15 cellular contexts compared by ENCODE assay signal in genomic region chr9:2826291-2826690, GRCh38. TPM values are rescaled to one million over a fixed set of nuclear protein-coding genes. Genes with fewer than 3 reads are reported as not detected.
DNase-seq lines count a peak whose midpoint lies in the region; ATAC-seq, FAIRE-seq and TF ChIP-seq lines count a peak whose summit lies in the region.
"Had no signal": no experiment of that assay in that cellular context is flagged by ENCODE, and none has a peak within 500 bp of the region (broad histone marks: within the 10 kb centered on the region; RNA-seq: fewer than 3 reads in every experiment).

No MANE protein-coding gene starts in this region.

- FAIRE-seq in H54 (lab: Jason Lieb, UNC), result peak; percentile 61
- FAIRE-seq: G401.6, GM18507 had no signal

- no peak overlapping the region for H3K4me3 Mint-ChIP-seq in activated T-helper 2 cell treated with anti-CD3 and anti-CD28 coated beads, Interferon-gamma antibody, Interleukin-2, Interleukin-4, amounts not matched to agents 10 μg/mL and 5 μg/mL and 100 μg/mL, durations not matched to agents 14 hours and 24 hours and 36 hours (ENCODE audit: low read depth)
- H3K4me3 Mint-ChIP-seq: CD4-positive, alpha-beta memory T cell; GM23338; HFFc6 had no signal

- no peaks in the 10 kb centered on the region for H3K27me3 Mint-ChIP-seq in activated T-helper 2 cell treated with anti-CD3 and anti-CD28 coated beads, Interferon-gamma antibody, Interleukin-2, Interleukin-4, amounts not matched to agents 10 μg/mL and 5 μg/mL and 100 μg/mL, durations not matched to agents 14 hours and 24 hours and 36 hours (ENCODE audit: low read depth)
- H3K27me3 Mint-ChIP-seq: CD4-positive, alpha-beta memory T cell had no signal

- ATAC-seq in HG03196 (IDR thresholded peaks at IDR 0.05; ENCODE audit: unreplicated experiment), result no peak
- ATAC-seq: GM23338 had no signal

- in situ Hi-C loops in SK-MEL-5 (cut with HindIII; ENCODE audit: low pct_unique_long_range_greater_than_20kb, low sequenced_read_pairs), result no loop called here

- intact Hi-C loops in activated T-helper 2 cell treated with anti-CD3 and anti-CD28 coated beads, Interferon-gamma antibody, Interleukin-2, Interleukin-4, amounts not matched to agents 10 μg/mL and 5 μg/mL and 100 μg/mL, durations not matched to agents 14 hours and 24 hours and 36 hours (cut with micrococcal nuclease), result no loop called here

- no peak overlapping the region for H3K27ac Mint-ChIP-seq in activated T-helper 2 cell treated with anti-CD3 and anti-CD28 coated beads, Interferon-gamma antibody, Interleukin-2, Interleukin-4, amounts not matched to agents 10 μg/mL and 5 μg/mL and 100 μg/mL, durations not matched to agents 14 hours and 24 hours and 36 hours
- H3K27ac Mint-ChIP-seq: GM23338, HFFc6 had no signal

- no peak for DNase-seq in H54 (ENCODE audit: insufficient read length, low spot score)
- DNase-seq in SK-MEL-5 (ENCODE audit: low read depth, low spot score), result peak; percentile 97
- DNase-seq in pons (ENCODE audit: low spot score), result peak; percentile 41
- DNase-seq in activated T-cell treated with anti-CD3 and anti-CD28 coated beads, Interleukin-2, amount 50 U/mL, for 48 hours, result no peak
- no peak for DNase-seq in activated T-helper 2 cell treated with anti-CD3 and anti-CD28 coated beads, Interferon-gamma antibody, Interleukin-2, Interleukin-4, amounts not matched to agents 10 μg/mL and 5 μg/mL and 100 μg/mL, durations not matched to agents 14 hours and 24 hours and 36 hours (ENCODE audit: low spot score)
- DNase-seq: C1 segment of cervical spinal cord; Caco-2; CD4-positive, alpha-beta memory T cell; DMS153; DND-41; HFFc6 had no signal

- H3K9me3 Mint-ChIP-seq in activated T-helper 2 cell treated with anti-CD3 and anti-CD28 coated beads, Interferon-gamma antibody, Interleukin-2, Interleukin-4, amounts not matched to agents 10 μg/mL and 5 μg/mL and 100 μg/mL, durations not matched to agents 14 hours and 24 hours and 36 hours, result no peaks in the 10 kb centered on the region
- H3K9me3 Mint-ChIP-seq: CD4-positive, alpha-beta memory T cell; GM23338; HFFc6 had no signal

- peaks cover 2% of the 10 kb centered on the region for H3K4me1 Mint-ChIP-seq in activated T-helper 2 cell treated with anti-CD3 and anti-CD28 coated beads, Interferon-gamma antibody, Interleukin-2, Interleukin-4, amounts not matched to agents 10 μg/mL and 5 μg/mL and 100 μg/mL, durations not matched to agents 14 hours and 24 hours and 36 hours (ENCODE audit: low read depth)

- no peak for TF ChIP-seq POLR2A in H54 (IDR thresholded peaks at IDR 0.05; ENCODE audit: low read depth, low read length)

- H3K36me3 Mint-ChIP-seq in activated T-helper 2 cell treated with anti-CD3 and anti-CD28 coated beads, Interferon-gamma antibody, Interleukin-2, Interleukin-4, amounts not matched to agents 10 μg/mL and 5 μg/mL and 100 μg/mL, durations not matched to agents 14 hours and 24 hours and 36 hours (ENCODE audit: low read depth), result peaks cover 69% of the 10 kb centered on the region

RNA-seq across cellular contexts. Expression of gene PUM3, which starts 17.6 kb away (rescaled TPM):
- total RNA-seq in SK-MEL-5 (2014; rRNA removed; shearing (Covaris generic)), result 133 and 137 TPM in 2 replicates
- polyA plus RNA-seq in SK-MEL-5 (2015; cell fraction: cytosol; rRNA removed), result 64.3 and 77.1 TPM in 2 replicates
- polyA plus RNA-seq in SK-MEL-5 (2015; cell fraction: nucleus; rRNA removed), result 188 and 209 TPM in 2 replicates
- total RNA-seq in activated T-helper 2 cell treated with anti-CD3 and anti-CD28 coated beads, Interferon-gamma antibody, Interleukin-2, Interleukin-4, amounts not matched to agents 10 μg/mL and 5 μg/mL and 100 μg/mL, durations not matched to agents 14 hours and 24 hours and 36 hours, result 123 and 128 TPM in 2 replicates

Comparison
In these comparisons a context has a peak if more than half of its experiments do, and no peak if none do; other contexts are left out.
1. DNase-seq: peak in SK-MEL-5 (single experiment) and pons (single experiment); none in H54 (single experiment), activated T-cell treated with anti-CD3 and anti-CD28 coated beads, Interleukin-2, amount 50 U/mL, for 48 hours (0 of 2) and activated T-helper 2 cell treated with anti-CD3 and anti-CD28 coated beads, Interferon-gamma antibody, Interleukin-2, Interleukin-4, amounts not matched to agents 10 μg/mL and 5 μg/mL and 100 μg/mL, durations not matched to agents 14 hours and 24 hours and 36 hours (single experiment).